4 cellular contexts compared by ENCODE assay signal in the genomic region with DNA sequence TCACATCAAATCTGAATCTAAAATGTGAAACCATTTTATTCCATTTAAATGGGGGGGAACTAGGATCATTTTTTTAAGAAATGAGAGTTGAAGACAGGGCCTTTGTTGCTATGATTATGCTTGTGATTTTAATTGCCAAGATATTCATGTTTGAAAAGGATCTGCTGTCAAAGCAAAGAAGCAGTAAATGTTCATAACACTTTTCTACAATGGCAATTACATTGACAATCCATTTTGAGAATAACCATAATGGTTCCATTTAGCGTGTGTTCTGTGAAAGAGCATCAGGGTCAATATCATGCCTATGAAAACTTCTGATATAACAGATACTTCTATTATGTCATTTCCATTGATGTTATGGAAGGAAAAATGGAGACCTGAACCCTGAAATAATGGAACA.
"Had no signal": no experiment of that assay in that cellular context is flagged by ENCODE, and none has a peak within 500 bp of the region (broad histone marks: within the 10 kb centered on the region; RNA-seq: fewer than 3 reads in every experiment).

No MANE protein-coding gene starts in this region.

- ATAC-seq: HepG2, K562 had no signal

- H3K4me2 ChIP-seq: KMS-11 had no signal

- H3K27ac ChIP-seq: HL-60, KMS-11 had no signal

- H3K9ac ChIP-seq: KMS-11 had no signal

- H3K4me3 ChIP-seq: K562 had no signal
